ENCODE assay signal across 1 cellular context in genomic region chr18:36610716-36611115, GRCh38.
TF ChIP-seq lines count a peak whose summit lies in the region.

No MANE protein-coding gene starts in this region.

TF ChIP-seq in IMR-90, 13 proteins besides CTCF, POLR2A, EP300 and RAD21 (continued from another document):
- TF ChIP-seq BHLHE40 (IDR thresholded peaks at IDR 0.05; ENCODE audit: low read depth, low read length) (no peak), FOS (IDR thresholded peaks at IDR 0.05; ENCODE audit: low read depth, low read length) (no peak), CHD1 (IDR thresholded peaks at IDR 0.05; ENCODE audit: low read depth, low read length) (no peak), MAFK (IDR thresholded peaks at IDR 0.05; ENCODE audit: low read depth, low read length) (no peak), NFE2L2 (IDR thresholded peaks at IDR 0.05; ENCODE audit: low read depth, low read length) (no peak), CEBPB (IDR thresholded peaks at IDR 0.05; ENCODE audit: low read depth, low read length) (no peak), RFX5 (IDR thresholded peaks at IDR 0.05; ENCODE audit: low read depth, low read length) (no peak)
